Comparison of ENCODE assay signal across 8 cellular contexts in the genomic region with DNA sequence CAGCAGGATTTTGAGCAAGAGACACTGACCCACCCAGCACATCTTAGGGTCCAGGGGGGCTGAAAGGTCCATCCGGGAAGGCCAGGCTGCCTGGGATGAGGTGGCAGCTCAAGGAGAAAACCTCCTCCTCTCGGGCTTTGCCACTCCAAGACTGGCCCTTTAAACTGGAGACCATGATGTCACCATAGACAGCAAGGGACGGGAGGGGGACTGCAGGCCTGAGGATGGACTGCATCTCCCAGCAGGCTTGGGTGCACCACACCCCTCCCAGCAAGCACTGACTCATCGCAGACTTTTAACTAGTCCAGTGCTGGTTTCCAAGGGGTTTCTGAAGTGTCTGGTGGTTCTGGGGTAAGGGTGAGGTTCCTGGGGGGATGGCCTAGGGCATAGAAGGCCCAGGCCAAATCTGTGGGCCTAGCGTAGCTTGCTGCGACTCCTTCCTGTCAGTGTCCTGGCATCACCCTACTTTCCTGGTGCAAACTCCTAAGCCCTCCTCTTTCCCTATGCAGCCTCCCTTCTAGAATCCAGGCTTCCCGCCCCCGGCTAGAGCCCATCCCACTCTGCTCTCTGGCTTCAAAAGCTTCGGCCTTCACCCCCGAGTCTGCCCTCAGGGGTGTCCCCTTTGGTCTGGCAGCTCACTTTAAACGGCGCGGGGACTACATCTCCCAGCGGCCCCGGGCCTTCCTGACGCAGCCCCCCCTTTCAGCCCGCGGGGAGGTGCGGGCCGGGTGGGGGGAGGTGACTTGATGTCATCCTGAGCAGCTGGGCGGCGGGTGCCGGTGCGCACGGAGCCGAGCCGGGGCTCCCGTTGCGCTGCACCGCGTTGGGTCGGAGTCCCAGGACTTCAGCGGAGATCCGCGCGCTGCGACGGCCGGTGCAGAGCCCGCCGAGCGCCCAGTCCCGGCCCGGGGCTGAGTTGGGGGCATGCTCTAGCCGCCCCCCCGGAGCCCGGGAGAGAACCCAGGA.
DNase-seq lines count a peak whose midpoint lies in the region; ATAC-seq lines count a peak whose summit lies in the region.

A gene (plus strand): TSS at position 746 of the 966 bp plus-strand sequence. CDS start 1,046 bp downstream, outside the sequence.

- ATAC-seq in GM19324 (IDR thresholded peaks at IDR 0.05; ENCODE audit: low FRiP score, unreplicated experiment) (peak; percentile 82), HG03469 (IDR thresholded peaks at IDR 0.05; ENCODE audit: unreplicated experiment) (peak; percentile 44)

- DNase-seq in Ammon's horn (ENCODE audit: low spot score) (peak; percentile 100), NCI-H526 (lab: John Stamatoyannopoulos, UW) (peak; percentile 87 to 95), kidney glomerular epithelial cell (lab: John Stamatoyannopoulos, UW) (peak; percentile 93)
- DNase-seq in activated CD4-positive, alpha-beta T cell treated with anti-CD3 and anti-CD28 coated beads for 48 hours: peak; percentile 90
- peak; percentile 78 to 87 for DNase-seq in stimulated activated CD4-positive, alpha-beta T cell treated with anti-CD3 and anti-CD28 coated beads, Interleukin-15, amount 100 ng/mL, for 48 hours (ENCODE audit: low read depth in 2 of 2)

- H3K27ac ChIP-seq in cingulate gyrus (ENCODE audit: low read depth, low read length): peak within 1 kb of the TSS; percentile 98

Comparison
In these comparisons a context has a peak if more than half of its experiments do, and no peak if none do; other contexts are left out.
1. Peak in every context shown above with its lines: DNase-seq, ATAC-seq and H3K27ac ChIP-seq.